Comparison of ENCODE assay signal across 1 cellular context in genomic region chr17:50394711-50395110, GRCh38.
TF ChIP-seq lines count a peak whose summit lies in the region.

No MANE protein-coding gene starts in this region.

TF ChIP-seq in GM23338, 12 proteins besides CTCF, POLR2A, EP300 and RAD21 (continued from another document):
- no peak for TF ChIP-seq ETS1 (IDR thresholded peaks at IDR 0.05)
- no peak for TF ChIP-seq EZH2 (IDR thresholded peaks at IDR 0.05; ENCODE audit: low read depth, unreplicated experiment)
- TF ChIP-seq POLR2AphosphoS5 (IDR thresholded peaks at IDR 0.05; ENCODE audit: low read depth) = no peak
- no peak for TF ChIP-seq ZNF462 (CRISPR knock-in tag; IDR thresholded peaks at IDR 0.05)
- TF ChIP-seq JUNB (IDR thresholded peaks at IDR 0.05; ENCODE audit: unreplicated experiment) = no peak
TF ChIP-seq in GM23338: peak in this region for 0.
